Comparison of ENCODE assay signal across 2 cellular contexts in the genomic region with DNA sequence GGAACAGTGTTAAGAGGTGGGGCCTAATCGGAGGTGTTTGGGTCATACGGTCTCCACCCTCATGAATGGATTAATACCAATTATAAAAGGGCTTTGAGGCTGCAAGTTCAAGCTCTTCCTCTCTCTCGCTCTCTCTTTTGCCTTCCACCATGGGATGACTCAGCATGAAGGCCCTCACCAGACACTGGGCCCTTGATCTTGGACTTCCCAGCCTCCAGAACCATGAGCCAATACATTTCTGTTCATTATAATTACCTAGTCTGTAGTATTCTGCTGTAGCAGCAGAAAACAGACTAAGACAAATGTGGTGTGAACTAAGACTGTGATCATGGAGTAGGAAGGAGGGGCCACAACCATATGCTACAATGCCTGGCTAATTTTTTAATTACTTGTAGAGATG.
A peak's percentile ranks its signal among the peaks of the same experiment; 100 is the strongest.
TF ChIP-seq lines count a peak whose summit lies in the region.

No MANE protein-coding gene starts in this region.

TF ChIP-seq in HepG2, 621 proteins besides CTCF, POLR2A, EP300 and RAD21 (continues in another document):
- TF ChIP-seq MNT (IDR thresholded peaks at IDR 0.05) (no peak), ZSCAN12 (CRISPR knock-in tag; IDR thresholded peaks at IDR 0.05) (no peak), NFYC (CRISPR knock-in tag; IDR thresholded peaks at IDR 0.05) (no peak), HDAC2 (CRISPR knock-in tag; IDR thresholded peaks at IDR 0.05) (no peak), PAWR (CRISPR knock-in tag; IDR thresholded peaks at IDR 0.05; ENCODE audit: borderline replicate concordance) (no peak), ZNF564 (CRISPR knock-in tag; IDR thresholded peaks at IDR 0.05) (peak; percentile 99), POLR2G (IDR thresholded peaks at IDR 0.05; ENCODE audit: low read depth, low read length) (peak; percentile 21; the same call in 1 of the 2 replicates), MAFK (conservative IDR thresholded peaks at IDR 0.05 in 1 of 2, IDR thresholded peaks at IDR 0.05 in 1 of 2; ENCODE audit: low read length in 2 of 2) (0 out of 4 replicates have a peak, but pooled peaks of 1 of the 2 experiments have one; percentile 6), TCF12 (IDR thresholded peaks at IDR 0.05) (no peak), TCF12 (CRISPR knock-in tag; IDR thresholded peaks at IDR 0.05) (no peak), FOSL2 (CRISPR knock-in tag; IDR thresholded peaks at IDR 0.05) (peak; percentile 51; the same call in 1 of the 2 replicates), MXD4 (CRISPR knock-in tag; IDR thresholded peaks at IDR 0.05) (no peak), REPIN1 (CRISPR knock-in tag; IDR thresholded peaks at IDR 0.05; ENCODE audit: borderline replicate concordance, low read depth) (no peak), ISL2 (CRISPR knock-in tag; IDR thresholded peaks at IDR 0.05) (no peak), ZNF281 (CRISPR knock-in tag; IDR thresholded peaks at IDR 0.05; ENCODE audit: borderline replicate concordance) (no peak), ZNF260 (CRISPR knock-in tag; IDR thresholded peaks at IDR 0.05; ENCODE audit: borderline replicate concordance, low read depth) (no peak), PRDM4 (CRISPR knock-in tag; IDR thresholded peaks at IDR 0.05; ENCODE audit: borderline replicate concordance) (no peak), KDM2A (CRISPR knock-in tag; IDR thresholded peaks at IDR 0.05; ENCODE audit: borderline replicate concordance, low read depth) (no peak)
- TF ChIP-seq, protein P1, sequence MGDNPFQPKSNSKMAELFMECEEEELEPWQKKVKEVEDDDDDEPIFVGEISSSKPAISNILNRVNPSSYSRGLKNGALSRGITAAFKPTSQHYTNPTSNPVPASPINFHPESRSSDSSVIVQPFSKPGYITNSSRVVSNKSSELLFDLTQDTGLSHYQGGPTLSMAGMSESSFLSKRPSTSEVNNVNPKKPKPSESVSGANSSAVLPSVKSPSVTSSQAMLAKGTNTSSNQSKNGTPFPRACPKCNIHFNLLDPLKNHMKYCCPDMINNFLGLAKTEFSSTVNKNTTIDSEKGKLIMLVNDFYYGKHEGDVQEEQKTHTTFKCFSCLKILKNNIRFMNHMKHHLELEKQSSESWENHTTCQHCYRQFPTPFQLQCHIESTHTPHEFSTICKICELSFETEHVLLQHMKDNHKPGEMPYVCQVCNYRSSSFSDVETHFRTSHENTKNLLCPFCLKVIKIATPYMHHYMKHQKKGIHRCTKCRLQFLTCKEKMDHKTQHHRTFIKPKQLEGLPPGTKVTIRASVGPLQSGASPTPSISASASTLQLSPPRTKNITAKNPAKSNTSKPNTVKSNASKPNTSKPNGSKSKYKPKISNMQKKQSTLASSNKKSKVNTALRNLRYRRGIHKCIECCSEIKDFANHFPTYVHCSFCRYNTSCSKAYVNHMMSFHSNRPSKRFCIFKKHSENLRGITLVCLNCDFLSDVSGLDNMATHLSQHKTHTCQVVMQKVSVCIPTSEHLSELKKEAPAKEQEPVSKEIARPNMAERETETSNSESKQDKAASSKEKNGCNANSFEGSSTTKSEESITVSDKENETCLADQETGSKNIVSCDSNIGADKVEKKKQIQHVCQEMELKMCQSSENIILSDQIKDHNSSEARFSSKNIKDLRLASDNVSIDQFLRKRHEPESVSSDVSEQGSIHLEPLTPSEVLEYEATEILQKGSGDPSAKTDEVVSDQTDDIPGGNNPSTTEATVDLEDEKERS (CRISPR knock-in tag; IDR thresholded peaks at IDR 0.05), result no peak

TF ChIP-seq in IMR-90, 13 proteins besides CTCF, POLR2A, EP300 and RAD21:
- TF ChIP-seq MXI1 (IDR thresholded peaks at IDR 0.05; ENCODE audit: borderline replicate concordance, low read depth, low read length), result no peak
- peak; percentile 44; the same call in 1 of the 2 replicates for TF ChIP-seq NFE2L2 (IDR thresholded peaks at IDR 0.05; ENCODE audit: low read depth, low read length)
- TF ChIP-seq USF2 (IDR thresholded peaks at IDR 0.05; ENCODE audit: low read depth, low read length), result no peak
